1 cellular context compared by ENCODE assay signal in the genomic region with DNA sequence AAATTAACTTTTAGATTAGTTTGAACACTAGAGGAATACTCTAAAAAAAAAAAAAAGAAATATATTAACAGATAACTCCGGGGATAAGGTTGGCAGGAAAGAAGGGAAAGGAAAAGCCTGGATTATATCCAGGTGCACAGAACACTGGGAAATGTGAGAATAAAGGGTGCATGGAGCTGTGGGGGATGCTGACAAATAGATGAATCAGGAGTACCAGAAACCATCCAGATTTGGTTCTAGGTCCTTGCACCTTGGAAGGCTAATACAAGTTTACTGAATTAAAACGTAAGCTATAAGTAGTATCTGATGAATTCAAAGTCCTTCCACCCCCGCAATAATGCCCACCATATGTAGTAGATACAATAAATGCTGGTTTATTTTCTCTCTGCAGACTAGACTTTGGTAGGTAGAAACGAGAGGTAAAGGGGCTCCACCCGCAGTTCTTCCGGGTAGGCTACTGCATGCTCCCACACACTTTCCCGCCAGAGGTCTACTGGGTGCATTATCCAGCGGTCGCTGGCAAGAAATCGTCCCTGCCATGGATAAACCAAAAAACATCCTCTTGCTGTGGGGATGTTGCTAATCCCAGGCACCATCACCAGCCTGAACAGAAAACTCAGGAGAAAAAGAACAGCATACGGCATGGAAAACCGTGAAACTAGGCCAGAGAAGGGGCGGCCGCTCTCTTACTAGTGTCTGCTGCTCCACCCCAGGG.
TF ChIP-seq lines count a peak whose summit lies in the region.

No MANE protein-coding gene starts in this region.

TF ChIP-seq in K562, 482 proteins besides CTCF, POLR2A, EP300 and RAD21:
- TF ChIP-seq, protein P1, sequence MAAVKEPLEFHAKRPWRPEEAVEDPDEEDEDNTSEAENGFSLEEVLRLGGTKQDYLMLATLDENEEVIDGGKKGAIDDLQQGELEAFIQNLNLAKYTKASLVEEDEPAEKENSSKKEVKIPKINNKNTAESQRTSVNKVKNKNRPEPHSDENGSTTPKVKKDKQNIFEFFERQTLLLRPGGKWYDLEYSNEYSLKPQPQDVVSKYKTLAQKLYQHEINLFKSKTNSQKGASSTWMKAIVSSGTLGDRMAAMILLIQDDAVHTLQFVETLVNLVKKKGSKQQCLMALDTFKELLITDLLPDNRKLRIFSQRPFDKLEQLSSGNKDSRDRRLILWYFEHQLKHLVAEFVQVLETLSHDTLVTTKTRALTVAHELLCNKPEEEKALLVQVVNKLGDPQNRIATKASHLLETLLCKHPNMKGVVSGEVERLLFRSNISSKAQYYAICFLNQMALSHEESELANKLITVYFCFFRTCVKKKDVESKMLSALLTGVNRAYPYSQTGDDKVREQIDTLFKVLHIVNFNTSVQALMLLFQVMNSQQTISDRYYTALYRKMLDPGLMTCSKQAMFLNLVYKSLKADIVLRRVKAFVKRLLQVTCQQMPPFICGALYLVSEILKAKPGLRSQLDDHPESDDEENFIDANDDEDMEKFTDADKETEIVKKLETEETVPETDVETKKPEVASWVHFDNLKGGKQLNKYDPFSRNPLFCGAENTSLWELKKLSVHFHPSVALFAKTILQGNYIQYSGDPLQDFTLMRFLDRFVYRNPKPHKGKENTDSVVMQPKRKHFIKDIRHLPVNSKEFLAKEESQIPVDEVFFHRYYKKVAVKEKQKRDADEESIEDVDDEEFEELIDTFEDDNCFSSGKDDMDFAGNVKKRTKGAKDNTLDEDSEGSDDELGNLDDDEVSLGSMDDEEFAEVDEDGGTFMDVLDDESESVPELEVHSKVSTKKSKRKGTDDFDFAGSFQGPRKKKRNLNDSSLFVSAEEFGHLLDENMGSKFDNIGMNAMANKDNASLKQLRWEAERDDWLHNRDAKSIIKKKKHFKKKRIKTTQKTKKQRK (IDR thresholded peaks at IDR 0.05; ENCODE audit: borderline replicate concordance, low read depth, low read length): no peak
- TF ChIP-seq TCF3 (CRISPR knock-in tag; IDR thresholded peaks at IDR 0.05): no peak
- TF ChIP-seq SREBF2 (CRISPR knock-in tag; IDR thresholded peaks at IDR 0.05): no peak
- TF ChIP-seq CBFB (CRISPR knock-in tag; IDR thresholded peaks at IDR 0.05): no peak
- no peak for TF ChIP-seq EP400 (IDR thresholded peaks at IDR 0.05)
- no peak for TF ChIP-seq MBD2 (IDR thresholded peaks at IDR 0.05; ENCODE audit: borderline replicate concordance, low read depth)
- no peak for TF ChIP-seq NEUROD1 (IDR thresholded peaks at IDR 0.05; ENCODE audit: borderline replicate concordance, low read depth, low read length, partially characterized antibody)
- TF ChIP-seq SAFB (IDR thresholded peaks at IDR 0.05; ENCODE audit: borderline replicate concordance, low read depth, low read length): no peak
- TF ChIP-seq, protein P2, sequence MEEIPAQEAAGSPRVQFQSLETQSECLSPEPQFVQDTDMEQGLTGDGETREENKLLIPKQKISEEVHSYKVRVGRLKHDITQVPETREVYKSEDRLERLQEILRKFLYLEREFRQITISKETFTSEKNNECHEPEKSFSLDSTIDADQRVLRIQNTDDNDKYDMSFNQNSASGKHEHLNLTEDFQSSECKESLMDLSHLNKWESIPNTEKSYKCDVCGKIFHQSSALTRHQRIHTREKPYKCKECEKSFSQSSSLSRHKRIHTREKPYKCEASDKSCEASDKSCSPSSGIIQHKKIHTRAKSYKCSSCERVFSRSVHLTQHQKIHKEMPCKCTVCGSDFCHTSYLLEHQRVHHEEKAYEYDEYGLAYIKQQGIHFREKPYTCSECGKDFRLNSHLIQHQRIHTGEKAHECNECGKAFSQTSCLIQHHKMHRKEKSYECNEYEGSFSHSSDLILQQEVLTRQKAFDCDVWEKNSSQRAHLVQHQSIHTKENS (CRISPR knock-in tag; IDR thresholded peaks at IDR 0.05): no peak
- no peak for TF ChIP-seq CBX5 (IDR thresholded peaks at IDR 0.05; ENCODE audit: borderline replicate concordance, low read depth)
- no peak for TF ChIP-seq ETV1 (tag; conservative IDR thresholded peaks at IDR 0.05; ENCODE audit: low read depth)
- no peak for TF ChIP-seq PRPF4 (IDR thresholded peaks at IDR 0.05; ENCODE audit: insufficient read depth, low read depth, low read length, poor library complexity, severe bottlenecking)
- TF ChIP-seq, protein P3, sequence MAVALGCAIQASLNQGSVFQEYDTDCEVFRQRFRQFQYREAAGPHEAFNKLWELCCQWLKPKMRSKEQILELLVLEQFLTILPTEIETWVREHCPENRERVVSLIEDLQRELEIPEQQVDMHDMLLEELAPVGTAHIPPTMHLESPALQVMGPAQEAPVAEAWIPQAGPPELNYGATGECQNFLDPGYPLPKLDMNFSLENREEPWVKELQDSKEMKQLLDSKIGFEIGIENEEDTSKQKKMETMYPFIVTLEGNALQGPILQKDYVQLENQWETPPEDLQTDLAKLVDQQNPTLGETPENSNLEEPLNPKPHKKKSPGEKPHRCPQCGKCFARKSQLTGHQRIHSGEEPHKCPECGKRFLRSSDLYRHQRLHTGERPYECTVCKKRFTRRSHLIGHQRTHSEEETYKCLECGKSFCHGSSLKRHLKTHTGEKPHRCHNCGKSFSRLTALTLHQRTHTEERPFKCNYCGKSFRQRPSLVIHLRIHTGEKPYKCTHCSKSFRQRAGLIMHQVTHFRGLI (CRISPR knock-in tag; IDR thresholded peaks at IDR 0.05): no peak
- no peak for TF ChIP-seq ZNF174 (CRISPR knock-in tag; IDR thresholded peaks at IDR 0.05)
- TF ChIP-seq ZNF696 (CRISPR knock-in tag; conservative IDR thresholded peaks at IDR 0.05): no peak
- no peak for TF ChIP-seq ZBTB7A (IDR thresholded peaks at IDR 0.05; ENCODE audit: borderline replicate concordance, control insufficient read depth, low read depth, low read length)
- TF ChIP-seq, protein P4, sequence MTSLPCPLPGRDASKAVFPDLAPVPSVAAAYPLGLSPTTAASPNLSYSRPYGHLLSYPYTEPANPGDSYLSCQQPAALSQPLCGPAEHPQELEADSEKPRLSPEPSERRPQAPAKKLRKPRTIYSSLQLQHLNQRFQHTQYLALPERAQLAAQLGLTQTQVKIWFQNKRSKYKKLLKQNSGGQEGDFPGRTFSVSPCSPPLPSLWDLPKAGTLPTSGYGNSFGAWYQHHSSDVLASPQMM (CRISPR knock-in tag; IDR thresholded peaks at IDR 0.05): no peak
- TF ChIP-seq RBM17 (IDR thresholded peaks at IDR 0.05; ENCODE audit: borderline replicate concordance, low read depth, low read length): no peak
- no peak for TF ChIP-seq NR3C1 (CRISPR knock-in tag; IDR thresholded peaks at IDR 0.05)
- TF ChIP-seq MXI1 (IDR thresholded peaks at IDR 0.05; ENCODE audit: low read depth, low read length): no peak
